In the genomic region with DNA sequence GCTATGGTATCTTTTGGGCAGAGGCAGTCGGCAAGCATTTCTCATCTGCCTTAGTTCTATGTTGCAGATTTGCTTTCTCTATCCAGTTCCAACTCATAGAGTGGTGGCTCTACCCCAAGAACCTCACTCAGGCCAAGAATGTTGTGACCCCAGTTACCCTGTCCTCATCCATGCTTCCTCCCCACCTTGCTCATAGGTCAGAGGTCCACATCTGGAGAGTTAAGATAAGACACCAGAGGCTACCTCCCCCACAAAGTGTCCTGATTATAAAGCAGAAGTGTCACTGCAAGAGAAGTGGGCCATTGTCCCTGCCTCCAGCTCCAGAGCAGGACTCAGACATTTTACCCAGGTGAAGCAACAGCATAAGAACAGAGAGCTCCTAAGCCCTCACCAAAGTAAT, we compare ENCODE assay signal across 30 cellular contexts.
"Had no signal": no experiment of that assay in that cellular context is flagged by ENCODE, and none has a peak within 500 bp of the region (broad histone marks: within the 10 kb centered on the region; RNA-seq: fewer than 3 reads in every experiment).

No MANE protein-coding gene starts in this region.

- H3K27ac ChIP-seq: VCaP had no signal

- H3K27me3 ChIP-seq: MG63 had no signal

- H3K9me3 Mint-ChIP-seq: activated naive CD8-positive, alpha-beta T cell treated with anti-CD3 and anti-CD28 coated beads, Interleukin-2, amount 50 U/mL, for 24 hours had no signal

- H3K36me3 ChIP-seq: MG63 had no signal

- H3K36me3 Mint-ChIP-seq: activated naive CD4-positive, alpha-beta T cell treated with anti-CD3 and anti-CD28 coated beads, Interleukin-2, amount 10 ng/mL, durations not matched to agents 7 days and 5 days; activated naive CD8-positive, alpha-beta T cell; brain had no signal

- H3K4me1 Mint-ChIP-seq: activated naive CD4-positive, alpha-beta T cell treated with anti-CD3 and anti-CD28 coated beads, Interleukin-2, amount 10 ng/mL, durations not matched to agents 7 days and 5 days; activated naive CD8-positive, alpha-beta T cell treated with anti-CD3 and anti-CD28 coated beads, Interleukin-2, amount 50 U/mL, for 24 hours; brain had no signal

- ATAC-seq: activated naive CD8-positive, alpha-beta T cell treated with anti-CD3 and anti-CD28 coated beads, Interleukin-2, amount 50 U/mL, for 24 hours; activated T-cell treated with anti-CD3 and anti-CD28 coated beads, Interleukin-2, amount 50 U/mL, for 4 hours had no signal

- DNase-seq: activated CD4-positive, alpha-beta T cell treated with anti-CD3 and anti-CD28 coated beads for 1 hour; activated CD4-positive, alpha-beta T cell treated with anti-CD3 and anti-CD28 coated beads for 48 hours; activated CD4-positive, alpha-beta T cell treated with anti-CD3 and anti-CD28 coated beads, Interleukin-2, amount 50 U/mL, for 48 hours; activated CD4-positive, CD25-positive, alpha-beta regulatory T cell; activated CD8-positive, alpha-beta memory T cell treated with anti-CD3 and anti-CD28 coated beads, Interleukin-2, amount 50 U/mL, for 4 hours; activated naive CD4-positive, alpha-beta T cell treated with anti-CD3 and anti-CD28 coated beads, Interleukin-2, amount 10 ng/mL, durations not matched to agents 7 days and 5 days; activated naive CD8-positive, alpha-beta T cell treated with anti-CD3 and anti-CD28 coated beads, Interleukin-2, amount 50 U/mL, for 24 hours; activated T-cell treated with anti-CD3 and anti-CD28 coated beads for 4 hours; activated T-cell treated with anti-CD3 and anti-CD28 coated beads, Interleukin-2, amount 50 U/mL, for 4 hours; anterior cingulate cortex; caudate nucleus; cerebellar nuclear complex; IMR-90; Kasumi-1; KG1; MG63; NCI-H1105; NCI-H1417 treated with DMSO at 0.1 percent for 48 hours; NCI-H2029; NCI-H345; NCI-H524 treated with DMSO at 0.1 percent for 48 hours; Right ventricle myocardium superior; SW 1271; T-helper 1 cell; T-helper 2 cell; T-helper 9 cell had no signal

- H3K4me3 ChIP-seq: MG63 had no signal

- H3K4me3 Mint-ChIP-seq: activated naive CD4-positive, alpha-beta T cell treated with anti-CD3 and anti-CD28 coated beads, Interleukin-2, amount 10 ng/mL, durations not matched to agents 7 days and 5 days; activated naive CD8-positive, alpha-beta T cell; activated naive CD8-positive, alpha-beta T cell treated with anti-CD3 and anti-CD28 coated beads, Interleukin-2, amount 50 U/mL, for 24 hours; activated T-cell treated with anti-CD3 and anti-CD28 coated beads, Interleukin-2, amount 50 U/mL, for 4 hours; activated T-helper 1 cell treated with anti-CD3 and anti-CD28 coated beads, Interleukin-12 subunit alpha, Interleukin-12 subunit beta, Interleukin-2, Interleukin-4 antibody, amounts not matched to agents 30 ng/mL and 10 ng/mL and 1 ng/mL, durations not matched to agents 14 hours and 24 hours and 36 hours; brain had no signal

- H3K27ac Mint-ChIP-seq: activated naive CD4-positive, alpha-beta T cell treated with anti-CD3 and anti-CD28 coated beads, Interleukin-2, amount 10 ng/mL, durations not matched to agents 7 days and 5 days; activated naive CD8-positive, alpha-beta T cell; activated naive CD8-positive, alpha-beta T cell treated with anti-CD3 and anti-CD28 coated beads, Interleukin-2, amount 50 U/mL, for 24 hours; activated T-helper 1 cell treated with anti-CD3 and anti-CD28 coated beads, Interleukin-12 subunit alpha, Interleukin-12 subunit beta, Interleukin-2, Interleukin-4 antibody, amounts not matched to agents 30 ng/mL and 10 ng/mL and 1 ng/mL, durations not matched to agents 14 hours and 24 hours and 36 hours; brain had no signal

- H3K27me3 Mint-ChIP-seq: activated naive CD4-positive, alpha-beta T cell treated with anti-CD3 and anti-CD28 coated beads, Interleukin-2, amount 10 ng/mL, durations not matched to agents 7 days and 5 days; activated naive CD8-positive, alpha-beta T cell; activated naive CD8-positive, alpha-beta T cell treated with anti-CD3 and anti-CD28 coated beads, Interleukin-2, amount 50 U/mL, for 24 hours; brain had no signal
